Comparison of ENCODE assay signal across 8 cellular contexts in genomic region chr1:150551049-150551783, GRCh38. TPM values are rescaled to one million over a fixed set of nuclear protein-coding genes. Genes with fewer than 3 reads are reported as not detected.
A peak's percentile ranks its signal among the peaks of the same experiment; 100 is the strongest.
DNase-seq lines count a peak whose midpoint lies in the region; ATAC-seq lines count a peak whose summit lies in the region.
"Had no signal": no experiment of that assay in that cellular context is flagged by ENCODE, and none has a peak within 500 bp of the region (broad histone marks: within the 10 kb centered on the region; RNA-seq: fewer than 3 reads in every experiment).

No MANE protein-coding gene starts in this region.

- no peak for ATAC-seq in HG03378 (IDR thresholded peaks at IDR 0.05; ENCODE audit: unreplicated experiment)

- H3K27me3 ChIP-seq in GM23248 (replicated peaks; ENCODE audit: insufficient read depth), result no peaks in the 10 kb centered on the region

- H2AFZ ChIP-seq in GM23248, result no peak overlapping the region

- H3K36me3 ChIP-seq in GM23248 (ENCODE audit: low read depth), result 0 out of 2 replicates have a peak, but pooled peaks cover 3% of the 10 kb centered on the region

- H3K9ac ChIP-seq in GM23248, result peak overlapping the region; percentile 85

- H3K27ac ChIP-seq in GM23248, result peak overlapping the region; percentile 86

- H3K4me3 Mint-ChIP-seq in immature natural killer cell, result peak overlapping the region in 3 of 5 donors; percentile 21 to 41 (median 23)

- DNase-seq in GM23248, result peak; percentile 65
- peak; percentile 57 for DNase-seq in UCSD-AML1 (lab: John Stamatoyannopoulos, UW; ENCODE audit: unreplicated experiment)
- DNase-seq in immature natural killer cell, result no peak
- DNase-seq in stimulated activated CD8-positive, alpha-beta memory T cell treated with anti-CD3 and anti-CD28 coated beads, Interleukin-4, amount 100 ng/mL, for 48 hours, result peak; percentile 49
- DNase-seq in NCI-H748 treated with DMSO at 0.1 percent for 48 hours (lab: John Stamatoyannopoulos, UW), result no peak
- no peak for DNase-seq in iPS-NIHi11 (ENCODE audit: low spot score)
- DNase-seq: glutamatergic neuron had no signal

- peak overlapping the region; percentile 85 for H3K4me2 ChIP-seq in GM23248 (ENCODE audit: unreplicated experiment)

- H3K9me2 ChIP-seq in GM23248 (ENCODE audit: insufficient read depth), result no peaks in the 10 kb centered on the region

- H3K4me1 Mint-ChIP-seq in immature natural killer cell, result peaks cover 11 to 18% of the 10 kb centered on the region in 2 donors

- in situ Hi-C loops in GM23248 (cut with MboI), result no loop called here

- no peaks in the 10 kb centered on the region for H4K20me1 ChIP-seq in GM23248 (ENCODE audit: insufficient read depth)

- WGBS in GM23248 (ENCODE audit: low coverage in 1 of 2, low lambda C conversion rate in 2 of 2, missing lambda C conversion rate in 2 of 2), 2 experiments, result 58 to 59% methylated on average over 11 of the region's 11 CpGs

- H3K79me2 ChIP-seq in GM23248 (ENCODE audit: insufficient read depth), result 0 out of 2 replicates have a peak, but pooled peaks cover 3% of the 10 kb centered on the region

- peak overlapping the region; percentile 70; the same call in 1 of the 2 replicates for H3K4me3 ChIP-seq in GM23248

- H3K9me3 Mint-ChIP-seq in immature natural killer cell, result no peaks in the 10 kb centered on the region

- H3K27ac Mint-ChIP-seq in immature natural killer cell, result peak overlapping the region in 1 of 6 donors; percentile 41

- H3F3A ChIP-seq in GM23248 (ENCODE audit: insufficient read depth), result peaks cover 20% of the 10 kb centered on the region

- peaks cover 29% of the 10 kb centered on the region for H3K4me1 ChIP-seq in GM23248 (ENCODE audit: insufficient read depth)

- H3K36me3 Mint-ChIP-seq in immature natural killer cell, result no peaks in the 10 kb centered on the region

- H3K9me3 ChIP-seq in GM23248 (ENCODE audit: low read depth), result no peaks in the 10 kb centered on the region

- H3K27me3 Mint-ChIP-seq in immature natural killer cell (ENCODE audit: low read depth in 3 of 3), result peaks cover 0 to 16% (median 12%) of the 10 kb centered on the region in 3 donors

RNA-seq across cellular contexts. Expression of gene ADAMTSL4, which starts 2.0 kb away (rescaled TPM):
- 27.6 and 27.9 TPM in 2 replicates for total RNA-seq in GM23248 (2014; rRNA removed; shearing (Covaris generic))
- 45.4 TPM in 2 replicates for polyA plus RNA-seq in GM23248 (2016; fragmentation: Nextera tagmentation; extraction: Ambion mirVana)
- not detected for polyA plus RNA-seq in immature natural killer cell

RNA-seq across cellular contexts. Expression of gene MCL1, which starts 28.2 kb away (rescaled TPM):
- 307 and 310 TPM in 2 replicates for total RNA-seq in GM23248 (2014; rRNA removed; shearing (Covaris generic))
- polyA plus RNA-seq in GM23248 (2016; fragmentation: Nextera tagmentation; extraction: Ambion mirVana) (79.0 and 84.7 TPM in 2 replicates), immature natural killer cell (100 to 1,000 TPM in 1 of 3 donors, 10 to 100 TPM in 2; 44.2 to 113 (median 73.0) TPM)

RNA-seq across cellular contexts. Expression of gene FALEC, which starts 35.7 kb away (rescaled TPM):
- not detected in 2 replicates for total RNA-seq in GM23248 (2014; rRNA removed; shearing (Covaris generic))
- 0.49 and 0.71 TPM in 2 replicates for polyA plus RNA-seq in GM23248 (2016; fragmentation: Nextera tagmentation; extraction: Ambion mirVana)
- polyA plus RNA-seq in immature natural killer cell, result not detected

RNA-seq across cellular contexts. Expression of gene ECM1, which starts 43.3 kb away (rescaled TPM):
- total RNA-seq in GM23248 (2014; rRNA removed; shearing (Covaris generic)), result 133 and 160 TPM in 2 replicates
- 282 and 291 TPM in 2 replicates for polyA plus RNA-seq in GM23248 (2016; fragmentation: Nextera tagmentation; extraction: Ambion mirVana)
- not detected for polyA plus RNA-seq in immature natural killer cell

Comparison
In these comparisons a context has a peak if more than half of its experiments do, and no peak if none do; other contexts are left out.
1. DNase-seq: peak in GM23248 (single experiment), UCSD-AML1 (single experiment) and stimulated activated CD8-positive, alpha-beta memory T cell treated with anti-CD3 and anti-CD28 coated beads, Interleukin-4, amount 100 ng/mL, for 48 hours (single experiment); none in immature natural killer cell (0 of 3), NCI-H748 treated with DMSO at 0.1 percent for 48 hours (single experiment) and iPS-NIHi11 (single experiment).
2. RNA of gene ADAMTSL4, which starts 2.0 kb away (polyA plus RNA-seq): 45.4 TPM in GM23248; not detected in immature natural killer cell; every median in the first group is over 10 times any median in the second.